Comparison of ENCODE assay signal across 4 cellular contexts in genomic region chr7:143704813-143705212, GRCh38. TPM values are rescaled to one million over a fixed set of nuclear protein-coding genes. Genes with fewer than 3 reads are reported as not detected.
"Had no signal": no experiment of that assay in that cellular context is flagged by ENCODE, and none has a peak within 500 bp of the region (broad histone marks: within the 10 kb centered on the region; RNA-seq: fewer than 3 reads in every experiment).

No MANE protein-coding gene starts in this region.

RNA-seq across cellular contexts. Expression of gene CTAGE6, which starts 52.7 kb away (rescaled TPM):
- total RNA-seq: activated T-helper 1 cell treated with anti-CD3 and anti-CD28 coated beads, Interleukin-12 subunit alpha, Interleukin-12 subunit beta, Interleukin-2, Interleukin-4 antibody, amounts not matched to agents 30 ng/mL and 10 ng/mL and 1 ng/mL, durations not matched to agents 14 hours and 24 hours and 36 hours; ascending aorta; cardiac muscle cell; cardiac septum had no signal
- polyA plus RNA-seq: cardiac muscle cell had no signal
